In genomic region chr2:55418072-55418471, GRCh38 we compare ENCODE assay signal across 9 cellular contexts.
DNase-seq lines count a peak whose midpoint lies in the region; ATAC-seq and TF ChIP-seq lines count a peak whose summit lies in the region.
"Had no signal": no experiment of that assay in that cellular context is flagged by ENCODE, and none has a peak within 500 bp of the region (broad histone marks: within the 10 kb centered on the region; RNA-seq: fewer than 3 reads in every experiment).

No MANE protein-coding gene starts in this region.

- in situ Hi-C loops in ACHN (cut with HindIII; ENCODE audit: low pct_ligation_motif_present, low pct_unique_long_range_greater_than_20kb, low sequenced_read_pairs) (no loop called here), brain microvascular endothelial cell (cut with HindIII; ENCODE audit: low pct_ligation_motif_present, low sequenced_read_pairs) (no loop called here)

- H3K9me3 ChIP-seq in muscle layer of duodenum (ENCODE audit: control insufficient read depth in 1 of 2, low read length in 2 of 2), result no peaks in the 10 kb centered on the region

- H3K27me3 ChIP-seq in brain microvascular endothelial cell (replicated peaks) (no peaks in the 10 kb centered on the region), muscle layer of duodenum (ENCODE audit: low read depth, low read length) (no peaks in the 10 kb centered on the region)

- H3K4me3 ChIP-seq in HFF-Myc (replicated peaks; ENCODE audit: low read depth, low read length), result peak overlapping the region; percentile 91
- H3K4me3 ChIP-seq in brain microvascular endothelial cell (ENCODE audit: low read depth, low read length), result peak overlapping the region; percentile 85
- peak overlapping the region; percentile 96 to 98 for H3K4me3 ChIP-seq in muscle layer of duodenum (ENCODE audit: low read depth in 1 of 2, low read length in 2 of 2)

- H3K36me3 ChIP-seq in brain microvascular endothelial cell (replicated peaks) (no peaks in the 10 kb centered on the region), muscle layer of duodenum (ENCODE audit: control insufficient read depth in 1 of 2, insufficient read depth in 2 of 2, low read length in 2 of 2) (no peaks in the 10 kb centered on the region)

- peaks cover 4 to 8% of the 10 kb centered on the region in 2 donors for H3K4me1 ChIP-seq in muscle layer of duodenum (ENCODE audit: control insufficient read depth in 1 of 2, insufficient read depth in 2 of 2, low read length in 2 of 2)

- H3K27ac ChIP-seq in brain microvascular endothelial cell (no peak overlapping the region), muscle layer of duodenum (ENCODE audit: low read length) (peak overlapping the region; percentile 26)

- ATAC-seq in GM18858 (IDR thresholded peaks at IDR 0.05; ENCODE audit: unreplicated experiment) (no peak), GM18517 (IDR thresholded peaks at IDR 0.05; ENCODE audit: unreplicated experiment) (no peak)
- ATAC-seq: activated naive CD4-positive, alpha-beta T cell treated with anti-CD3 and anti-CD28 coated beads, Interleukin-2, amount 50 U/mL, for 72 hours had no signal

- no peak for TF ChIP-seq CTCF in HFF-Myc (IDR thresholded peaks at IDR 0.05; ENCODE audit: low read depth, low read length, missing control alignments)
- no peak for TF ChIP-seq CTCF in brain microvascular endothelial cell (IDR thresholded peaks at IDR 0.05; ENCODE audit: low read depth, low read length, missing control alignments)

- peak; percentile 22 for DNase-seq in ACHN
- no peak for DNase-seq in HFF-Myc (ENCODE audit: extremely low read depth, low read depth)
- no peak for DNase-seq in brain microvascular endothelial cell
- no peak for DNase-seq in anterior cingulate cortex (lab: John Stamatoyannopoulos, UW)
- DNase-seq in DMS53 treated with DMSO at 0.1 percent for 48 hours (lab: John Stamatoyannopoulos, UW; ENCODE audit: unreplicated experiment), result no peak
